2 cellular contexts compared by ENCODE assay signal in the genomic region with DNA sequence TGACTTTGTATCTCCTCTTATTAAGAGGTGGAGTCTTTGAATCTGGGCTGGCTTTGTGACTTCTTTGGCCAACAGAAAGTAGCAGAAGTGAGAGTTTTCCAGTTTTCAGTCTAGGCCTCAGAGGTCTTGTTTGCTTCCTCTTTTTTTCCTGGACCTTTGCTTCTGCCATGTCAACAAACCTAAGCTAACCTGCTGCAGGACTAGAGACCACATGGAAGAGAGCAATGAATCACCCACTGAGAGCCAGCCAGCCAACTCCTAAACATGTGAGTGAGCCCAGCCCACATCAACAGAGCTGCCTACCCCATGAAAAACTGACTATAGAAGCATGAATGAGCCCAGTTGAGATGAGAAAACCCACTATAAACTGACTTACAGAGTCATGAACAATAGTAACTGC.
TF ChIP-seq lines count a peak whose summit lies in the region.

No MANE protein-coding gene starts in this region.

TF ChIP-seq in K562, 482 proteins besides CTCF, POLR2A, EP300 and RAD21:
- peak; percentile 37 for TF ChIP-seq MEIS2 (IDR thresholded peaks at IDR 0.05; ENCODE audit: partially characterized antibody)
- TF ChIP-seq NR3C1 (CRISPR knock-in tag; IDR thresholded peaks at IDR 0.05) = no peak

TF ChIP-seq in HepG2, 621 proteins besides CTCF, POLR2A, EP300 and RAD21 (continues in another document):
- TF ChIP-seq, protein P1, sequence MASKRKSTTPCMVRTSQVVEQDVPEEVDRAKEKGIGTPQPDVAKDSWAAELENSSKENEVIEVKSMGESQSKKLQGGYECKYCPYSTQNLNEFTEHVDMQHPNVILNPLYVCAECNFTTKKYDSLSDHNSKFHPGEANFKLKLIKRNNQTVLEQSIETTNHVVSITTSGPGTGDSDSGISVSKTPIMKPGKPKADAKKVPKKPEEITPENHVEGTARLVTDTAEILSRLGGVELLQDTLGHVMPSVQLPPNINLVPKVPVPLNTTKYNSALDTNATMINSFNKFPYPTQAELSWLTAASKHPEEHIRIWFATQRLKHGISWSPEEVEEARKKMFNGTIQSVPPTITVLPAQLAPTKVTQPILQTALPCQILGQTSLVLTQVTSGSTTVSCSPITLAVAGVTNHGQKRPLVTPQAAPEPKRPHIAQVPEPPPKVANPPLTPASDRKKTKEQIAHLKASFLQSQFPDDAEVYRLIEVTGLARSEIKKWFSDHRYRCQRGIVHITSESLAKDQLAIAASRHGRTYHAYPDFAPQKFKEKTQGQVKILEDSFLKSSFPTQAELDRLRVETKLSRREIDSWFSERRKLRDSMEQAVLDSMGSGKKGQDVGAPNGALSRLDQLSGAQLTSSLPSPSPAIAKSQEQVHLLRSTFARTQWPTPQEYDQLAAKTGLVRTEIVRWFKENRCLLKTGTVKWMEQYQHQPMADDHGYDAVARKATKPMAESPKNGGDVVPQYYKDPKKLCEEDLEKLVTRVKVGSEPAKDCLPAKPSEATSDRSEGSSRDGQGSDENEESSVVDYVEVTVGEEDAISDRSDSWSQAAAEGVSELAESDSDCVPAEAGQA (IDR thresholded peaks at IDR 0.05; ENCODE audit: low read depth) = no peak
- TF ChIP-seq, protein P1 (CRISPR knock-in tag; IDR thresholded peaks at IDR 0.05; ENCODE audit: borderline replicate concordance) = no peak
- TF ChIP-seq KMT2A (CRISPR knock-in tag; IDR thresholded peaks at IDR 0.05) = no peak
- no peak for TF ChIP-seq SRF (IDR thresholded peaks at IDR 0.05; ENCODE audit: low read depth, low read length)
- TF ChIP-seq, protein P2, sequence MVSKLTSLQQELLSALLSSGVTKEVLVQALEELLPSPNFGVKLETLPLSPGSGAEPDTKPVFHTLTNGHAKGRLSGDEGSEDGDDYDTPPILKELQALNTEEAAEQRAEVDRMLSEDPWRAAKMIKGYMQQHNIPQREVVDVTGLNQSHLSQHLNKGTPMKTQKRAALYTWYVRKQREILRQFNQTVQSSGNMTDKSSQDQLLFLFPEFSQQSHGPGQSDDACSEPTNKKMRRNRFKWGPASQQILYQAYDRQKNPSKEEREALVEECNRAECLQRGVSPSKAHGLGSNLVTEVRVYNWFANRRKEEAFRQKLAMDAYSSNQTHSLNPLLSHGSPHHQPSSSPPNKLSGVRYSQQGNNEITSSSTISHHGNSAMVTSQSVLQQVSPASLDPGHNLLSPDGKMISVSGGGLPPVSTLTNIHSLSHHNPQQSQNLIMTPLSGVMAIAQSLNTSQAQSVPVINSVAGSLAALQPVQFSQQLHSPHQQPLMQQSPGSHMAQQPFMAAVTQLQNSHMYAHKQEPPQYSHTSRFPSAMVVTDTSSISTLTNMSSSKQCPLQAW (CRISPR knock-in tag; IDR thresholded peaks at IDR 0.05) = 0 out of 2 replicates have a peak, but pooled peaks have one; percentile 39
- TF ChIP-seq, protein P3, sequence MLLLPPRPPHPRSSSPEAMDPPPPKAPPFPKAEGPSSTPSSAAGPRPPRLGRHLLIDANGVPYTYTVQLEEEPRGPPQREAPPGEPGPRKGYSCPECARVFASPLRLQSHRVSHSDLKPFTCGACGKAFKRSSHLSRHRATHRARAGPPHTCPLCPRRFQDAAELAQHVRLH (CRISPR knock-in tag; IDR thresholded peaks at IDR 0.05; ENCODE audit: borderline replicate concordance, low read depth) = no peak
- TF ChIP-seq, protein P4, sequence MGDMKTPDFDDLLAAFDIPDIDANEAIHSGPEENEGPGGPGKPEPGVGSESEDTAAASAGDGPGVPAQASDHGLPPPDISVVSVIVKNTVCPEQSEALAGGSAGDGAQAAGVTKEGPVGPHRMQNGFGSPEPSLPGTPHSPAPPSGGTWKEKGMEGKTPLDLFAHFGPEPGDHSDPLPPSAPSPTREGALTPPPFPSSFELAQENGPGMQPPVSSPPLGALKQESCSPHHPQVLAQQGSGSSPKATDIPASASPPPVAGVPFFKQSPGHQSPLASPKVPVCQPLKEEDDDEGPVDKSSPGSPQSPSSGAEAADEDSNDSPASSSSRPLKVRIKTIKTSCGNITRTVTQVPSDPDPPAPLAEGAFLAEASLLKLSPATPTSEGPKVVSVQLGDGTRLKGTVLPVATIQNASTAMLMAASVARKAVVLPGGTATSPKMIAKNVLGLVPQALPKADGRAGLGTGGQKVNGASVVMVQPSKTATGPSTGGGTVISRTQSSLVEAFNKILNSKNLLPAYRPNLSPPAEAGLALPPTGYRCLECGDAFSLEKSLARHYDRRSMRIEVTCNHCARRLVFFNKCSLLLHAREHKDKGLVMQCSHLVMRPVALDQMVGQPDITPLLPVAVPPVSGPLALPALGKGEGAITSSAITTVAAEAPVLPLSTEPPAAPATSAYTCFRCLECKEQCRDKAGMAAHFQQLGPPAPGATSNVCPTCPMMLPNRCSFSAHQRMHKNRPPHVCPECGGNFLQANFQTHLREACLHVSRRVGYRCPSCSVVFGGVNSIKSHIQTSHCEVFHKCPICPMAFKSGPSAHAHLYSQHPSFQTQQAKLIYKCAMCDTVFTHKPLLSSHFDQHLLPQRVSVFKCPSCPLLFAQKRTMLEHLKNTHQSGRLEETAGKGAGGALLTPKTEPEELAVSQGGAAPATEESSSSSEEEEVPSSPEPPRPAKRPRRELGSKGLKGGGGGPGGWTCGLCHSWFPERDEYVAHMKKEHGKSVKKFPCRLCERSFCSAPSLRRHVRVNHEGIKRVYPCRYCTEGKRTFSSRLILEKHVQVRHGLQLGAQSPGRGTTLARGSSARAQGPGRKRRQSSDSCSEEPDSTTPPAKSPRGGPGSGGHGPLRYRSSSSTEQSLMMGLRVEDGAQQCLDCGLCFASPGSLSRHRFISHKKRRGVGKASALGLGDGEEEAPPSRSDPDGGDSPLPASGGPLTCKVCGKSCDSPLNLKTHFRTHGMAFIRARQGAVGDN (CRISPR knock-in tag; IDR thresholded peaks at IDR 0.05) = no peak
- TF ChIP-seq CEBPB (IDR thresholded peaks at IDR 0.05; ENCODE audit: borderline replicate concordance, low read depth, low read length) = no peak
- TF ChIP-seq U2AF2 (IDR thresholded peaks at IDR 0.05; ENCODE audit: low read depth, low read length) = no peak
- TF ChIP-seq AHR (CRISPR knock-in tag; IDR thresholded peaks at IDR 0.05) = no peak
- TF ChIP-seq SRY (CRISPR knock-in tag; IDR thresholded peaks at IDR 0.05) = no peak
- TF ChIP-seq ATF1 (CRISPR knock-in tag; IDR thresholded peaks at IDR 0.05) = no peak
- peak; percentile 57; the same call in 1 of the 2 replicates for TF ChIP-seq SPEN (CRISPR knock-in tag; IDR thresholded peaks at IDR 0.05; ENCODE audit: low read depth)
- TF ChIP-seq POLR2AphosphoS2 (IDR thresholded peaks at IDR 0.05; ENCODE audit: low read depth, low read length) = no peak
- TF ChIP-seq SNRNP70 (IDR thresholded peaks at IDR 0.05; ENCODE audit: low read depth, low read length) = no peak
- TF ChIP-seq, protein P5, sequence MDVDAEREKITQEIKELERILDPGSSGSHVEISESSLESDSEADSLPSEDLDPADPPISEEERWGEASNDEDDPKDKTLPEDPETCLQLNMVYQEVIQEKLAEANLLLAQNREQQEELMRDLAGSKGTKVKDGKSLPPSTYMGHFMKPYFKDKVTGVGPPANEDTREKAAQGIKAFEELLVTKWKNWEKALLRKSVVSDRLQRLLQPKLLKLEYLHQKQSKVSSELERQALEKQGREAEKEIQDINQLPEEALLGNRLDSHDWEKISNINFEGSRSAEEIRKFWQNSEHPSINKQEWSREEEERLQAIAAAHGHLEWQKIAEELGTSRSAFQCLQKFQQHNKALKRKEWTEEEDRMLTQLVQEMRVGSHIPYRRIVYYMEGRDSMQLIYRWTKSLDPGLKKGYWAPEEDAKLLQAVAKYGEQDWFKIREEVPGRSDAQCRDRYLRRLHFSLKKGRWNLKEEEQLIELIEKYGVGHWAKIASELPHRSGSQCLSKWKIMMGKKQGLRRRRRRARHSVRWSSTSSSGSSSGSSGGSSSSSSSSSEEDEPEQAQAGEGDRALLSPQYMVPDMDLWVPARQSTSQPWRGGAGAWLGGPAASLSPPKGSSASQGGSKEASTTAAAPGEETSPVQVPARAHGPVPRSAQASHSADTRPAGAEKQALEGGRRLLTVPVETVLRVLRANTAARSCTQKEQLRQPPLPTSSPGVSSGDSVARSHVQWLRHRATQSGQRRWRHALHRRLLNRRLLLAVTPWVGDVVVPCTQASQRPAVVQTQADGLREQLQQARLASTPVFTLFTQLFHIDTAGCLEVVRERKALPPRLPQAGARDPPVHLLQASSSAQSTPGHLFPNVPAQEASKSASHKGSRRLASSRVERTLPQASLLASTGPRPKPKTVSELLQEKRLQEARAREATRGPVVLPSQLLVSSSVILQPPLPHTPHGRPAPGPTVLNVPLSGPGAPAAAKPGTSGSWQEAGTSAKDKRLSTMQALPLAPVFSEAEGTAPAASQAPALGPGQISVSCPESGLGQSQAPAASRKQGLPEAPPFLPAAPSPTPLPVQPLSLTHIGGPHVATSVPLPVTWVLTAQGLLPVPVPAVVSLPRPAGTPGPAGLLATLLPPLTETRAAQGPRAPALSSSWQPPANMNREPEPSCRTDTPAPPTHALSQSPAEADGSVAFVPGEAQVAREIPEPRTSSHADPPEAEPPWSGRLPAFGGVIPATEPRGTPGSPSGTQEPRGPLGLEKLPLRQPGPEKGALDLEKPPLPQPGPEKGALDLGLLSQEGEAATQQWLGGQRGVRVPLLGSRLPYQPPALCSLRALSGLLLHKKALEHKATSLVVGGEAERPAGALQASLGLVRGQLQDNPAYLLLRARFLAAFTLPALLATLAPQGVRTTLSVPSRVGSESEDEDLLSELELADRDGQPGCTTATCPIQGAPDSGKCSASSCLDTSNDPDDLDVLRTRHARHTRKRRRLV (CRISPR knock-in tag; IDR thresholded peaks at IDR 0.05) = no peak
- no peak for TF ChIP-seq ZIK1 (CRISPR knock-in tag; IDR thresholded peaks at IDR 0.05; ENCODE audit: borderline replicate concordance, low read depth)
- TF ChIP-seq, protein P6, sequence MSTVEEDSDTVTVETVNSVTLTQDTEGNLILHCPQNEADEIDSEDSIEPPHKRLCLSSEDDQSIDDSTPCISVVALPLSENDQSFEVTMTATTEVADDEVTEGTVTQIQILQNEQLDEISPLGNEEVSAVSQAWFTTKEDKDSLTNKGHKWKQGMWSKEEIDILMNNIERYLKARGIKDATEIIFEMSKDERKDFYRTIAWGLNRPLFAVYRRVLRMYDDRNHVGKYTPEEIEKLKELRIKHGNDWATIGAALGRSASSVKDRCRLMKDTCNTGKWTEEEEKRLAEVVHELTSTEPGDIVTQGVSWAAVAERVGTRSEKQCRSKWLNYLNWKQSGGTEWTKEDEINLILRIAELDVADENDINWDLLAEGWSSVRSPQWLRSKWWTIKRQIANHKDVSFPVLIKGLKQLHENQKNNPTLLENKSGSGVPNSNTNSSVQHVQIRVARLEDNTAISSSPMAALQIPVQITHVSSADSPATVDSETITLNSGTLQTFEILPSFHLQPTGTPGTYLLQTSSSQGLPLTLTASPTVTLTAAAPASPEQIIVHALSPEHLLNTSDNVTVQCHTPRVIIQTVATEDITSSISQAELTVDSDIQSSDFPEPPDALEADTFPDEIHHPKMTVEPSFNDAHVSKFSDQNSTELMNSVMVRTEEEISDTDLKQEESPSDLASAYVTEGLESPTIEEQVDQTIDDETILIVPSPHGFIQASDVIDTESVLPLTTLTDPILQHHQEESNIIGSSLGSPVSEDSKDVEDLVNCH (CRISPR knock-in tag; IDR thresholded peaks at IDR 0.05) = no peak
- no peak for TF ChIP-seq ZBTB7B (CRISPR knock-in tag; IDR thresholded peaks at IDR 0.05)
- peak; percentile 45; the same call in 1 of the 2 replicates for TF ChIP-seq HNF4G (IDR thresholded peaks at IDR 0.05; ENCODE audit: borderline replicate concordance, low read depth, low read length)
- TF ChIP-seq HNF4G (CRISPR knock-in tag; IDR thresholded peaks at IDR 0.05; ENCODE audit: borderline replicate concordance, low read depth) = no peak
- TF ChIP-seq PLRG1 (conservative IDR thresholded peaks at IDR 0.05) = no peak
- TF ChIP-seq YEATS2 (CRISPR knock-in tag; IDR thresholded peaks at IDR 0.05; ENCODE audit: borderline replicate concordance) = peak; percentile 35; the same call in 1 of the 2 replicates
- peak; percentile 54 for TF ChIP-seq HNF4A (CRISPR knock-in tag; IDR thresholded peaks at IDR 0.05)
- TF ChIP-seq, protein P7, sequence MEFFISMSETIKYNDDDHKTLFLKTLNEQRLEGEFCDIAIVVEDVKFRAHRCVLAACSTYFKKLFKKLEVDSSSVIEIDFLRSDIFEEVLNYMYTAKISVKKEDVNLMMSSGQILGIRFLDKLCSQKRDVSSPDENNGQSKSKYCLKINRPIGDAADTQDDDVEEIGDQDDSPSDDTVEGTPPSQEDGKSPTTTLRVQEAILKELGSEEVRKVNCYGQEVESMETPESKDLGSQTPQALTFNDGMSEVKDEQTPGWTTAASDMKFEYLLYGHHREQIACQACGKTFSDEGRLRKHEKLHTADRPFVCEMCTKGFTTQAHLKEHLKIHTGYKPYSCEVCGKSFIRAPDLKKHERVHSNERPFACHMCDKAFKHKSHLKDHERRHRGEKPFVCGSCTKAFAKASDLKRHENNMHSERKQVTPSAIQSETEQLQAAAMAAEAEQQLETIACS (CRISPR knock-in tag; IDR thresholded peaks at IDR 0.05) = no peak
- TF ChIP-seq RARA (CRISPR knock-in tag; IDR thresholded peaks at IDR 0.05) = peak; percentile 37; the same call in 1 of the 2 replicates
- no peak for TF ChIP-seq FOXA1 (IDR thresholded peaks at IDR 0.05)
- 0 out of 2 replicates have a peak, but pooled peaks have one; percentile 29 for TF ChIP-seq FOXA1 (CRISPR knock-in tag; IDR thresholded peaks at IDR 0.05)
- TF ChIP-seq ZSCAN30 (CRISPR knock-in tag; IDR thresholded peaks at IDR 0.05) = no peak
- TF ChIP-seq GATAD1 (CRISPR knock-in tag; IDR thresholded peaks at IDR 0.05) = peak; percentile 38; the same call in 1 of the 2 replicates
- no peak for TF ChIP-seq CREB1 (IDR thresholded peaks at IDR 0.05)
- TF ChIP-seq CREB1 (CRISPR knock-in tag; IDR thresholded peaks at IDR 0.05) = no peak
- TF ChIP-seq, protein P8, sequence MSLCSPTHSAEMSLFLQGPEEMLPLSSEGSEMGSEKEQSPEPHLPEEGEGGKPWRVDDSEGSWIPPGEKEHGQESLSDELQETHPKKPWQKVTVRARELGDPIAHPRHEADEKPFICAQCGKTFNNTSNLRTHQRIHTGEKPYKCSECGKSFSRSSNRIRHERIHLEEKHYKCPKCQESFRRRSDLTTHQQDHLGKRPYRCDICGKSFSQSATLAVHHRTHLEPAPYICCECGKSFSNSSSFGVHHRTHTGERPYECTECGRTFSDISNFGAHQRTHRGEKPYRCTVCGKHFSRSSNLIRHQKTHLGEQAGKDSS (CRISPR knock-in tag; IDR thresholded peaks at IDR 0.05; ENCODE audit: borderline replicate concordance, low read depth) = peak; percentile 57; the same call in 1 of the 2 replicates
- TF ChIP-seq ZNF230 (CRISPR knock-in tag; IDR thresholded peaks at IDR 0.05) = no peak
- no peak for TF ChIP-seq ZFP37 (CRISPR knock-in tag; IDR thresholded peaks at IDR 0.05; ENCODE audit: borderline replicate concordance)
- TF ChIP-seq MIXL1 (CRISPR knock-in tag; IDR thresholded peaks at IDR 0.05) = 0 out of 2 replicates have a peak, but pooled peaks have one; percentile 32
